Comparison of ENCODE assay signal across 8 cellular contexts in the genomic region with DNA sequence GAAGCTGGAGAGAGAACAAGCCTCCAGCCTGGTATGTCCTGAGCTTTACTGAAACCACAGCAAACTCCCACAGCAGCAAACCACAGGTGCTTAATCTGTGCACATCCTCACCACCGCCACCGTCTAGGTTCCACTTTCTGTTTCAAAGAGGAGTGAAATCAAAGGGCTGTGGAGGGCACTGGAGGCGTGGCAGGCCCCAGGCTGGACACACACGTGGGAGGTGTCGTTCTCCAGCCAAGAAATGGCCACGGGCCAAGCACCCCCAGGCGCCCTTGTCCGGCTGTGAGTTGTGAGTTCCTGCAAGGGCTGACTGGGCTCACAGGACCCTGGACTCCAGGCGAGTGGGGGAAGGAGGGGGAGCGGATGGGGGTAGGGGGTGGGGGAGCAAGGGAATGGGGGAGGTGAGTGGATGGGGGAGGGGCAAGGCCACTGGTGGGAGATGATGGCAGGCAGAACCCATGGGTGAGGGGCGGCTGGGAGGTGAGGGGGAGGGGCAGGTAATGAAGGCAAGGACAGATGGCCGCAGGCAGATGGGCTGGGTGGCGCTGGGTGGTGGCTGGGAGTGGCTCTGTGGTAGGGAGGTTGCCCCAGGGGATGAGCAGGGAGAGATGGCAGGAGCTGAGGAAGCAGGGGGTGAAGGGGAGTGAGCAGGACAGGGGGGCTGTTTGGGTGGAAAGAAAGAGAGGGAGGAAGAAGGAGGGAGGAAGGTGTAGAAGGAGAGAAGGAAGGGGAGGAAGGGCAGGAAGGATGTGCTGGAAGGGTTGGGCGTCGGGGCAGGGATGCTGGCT.
DNase-seq lines count a peak whose midpoint lies in the region; ATAC-seq, FAIRE-seq and TF ChIP-seq lines count a peak whose summit lies in the region.

No MANE protein-coding gene starts in this region.

- no peak for TF ChIP-seq POLR2A in GM12892 (IDR thresholded peaks at IDR 0.05; ENCODE audit: low read depth, low read length)

- H3K79me2 ChIP-seq in smooth muscle cell (ENCODE audit: low read depth): peaks cover 45% of the 10 kb centered on the region

- H3F3A ChIP-seq in smooth muscle cell (ENCODE audit: low read depth): no peaks in the 10 kb centered on the region

- peaks cover 99% of the 10 kb centered on the region for H4K20me1 ChIP-seq in smooth muscle cell (ENCODE audit: low read depth)

- FAIRE-seq in GM12892 (lab: Jason Lieb, UNC): peak; percentile 96

- H3K9me3 ChIP-seq in WERI-Rb-1 (ENCODE audit: severe bottlenecking) (no peaks in the 10 kb centered on the region), smooth muscle cell (replicated peaks; ENCODE audit: low read depth) (no peaks in the 10 kb centered on the region)

- peak; percentile 78 for ATAC-seq in GM21529 (IDR thresholded peaks at IDR 0.05; ENCODE audit: unreplicated experiment)

- H3K4me1 ChIP-seq in smooth muscle cell (ENCODE audit: low read depth): peaks cover 6% of the 10 kb centered on the region

- no peak overlapping the region for H3K4me2 ChIP-seq in smooth muscle cell

- peaks cover 92% of the 10 kb centered on the region for H3K36me3 ChIP-seq in WERI-Rb-1
- H3K36me3 ChIP-seq in smooth muscle cell (ENCODE audit: low read depth): peaks cover 4% of the 10 kb centered on the region

- H3K4me3 ChIP-seq in WERI-Rb-1 (ENCODE audit: low read depth, low read length) (no peak overlapping the region), fibroblast of villous mesenchyme (ENCODE audit: low read depth, low read length) (peak overlapping the region; percentile 15), smooth muscle cell (no peak overlapping the region)

- H3K9ac ChIP-seq in smooth muscle cell (ENCODE audit: low read depth): no peak overlapping the region

- WGBS in smooth muscle cell (ENCODE audit: low lambda C conversion rate): 53% methylated on average over 12 of the region's 15 CpGs

- peak overlapping the region; percentile 94 for H3K27ac ChIP-seq in WERI-Rb-1
- peak overlapping the region; percentile 9 for H3K27ac ChIP-seq in smooth muscle cell (ENCODE audit: low read depth)

- no peaks in the 10 kb centered on the region for H3K27me3 ChIP-seq in WERI-Rb-1 (ENCODE audit: insufficient read depth, low read depth, severe bottlenecking)
- H3K27me3 ChIP-seq in smooth muscle cell (ENCODE audit: low read depth): no peaks in the 10 kb centered on the region

- H2AFZ ChIP-seq in smooth muscle cell (ENCODE audit: low read depth): no peak overlapping the region

- TF ChIP-seq CTCF in WERI-Rb-1 (IDR thresholded peaks at IDR 0.05; ENCODE audit: low read depth, low read length) (no peak), fibroblast of villous mesenchyme (IDR thresholded peaks at IDR 0.05; ENCODE audit: insufficient read depth, low read depth, low read length) (no peak), smooth muscle cell (IDR thresholded peaks at IDR 0.05; ENCODE audit: borderline replicate concordance, insufficient read depth, poor library complexity, severe bottlenecking) (no peak)

- peak; percentile 82 for DNase-seq in GM12892 (ENCODE audit: insufficient read length)
- peak; percentile 82 for DNase-seq in HK-2 (ENCODE audit: unreplicated experiment)
- peak; percentile 97 for DNase-seq in WERI-Rb-1
- peak; percentile 95 for DNase-seq in fibroblast of villous mesenchyme (ENCODE audit: low read depth)
- DNase-seq in smooth muscle cell (lab: John Stamatoyannopoulos, UW; ENCODE audit: unreplicated experiment): no peak
- DNase-seq in DMS79 treated with DMSO at 0.1 percent for 48 hours (lab: John Stamatoyannopoulos, UW): no peak
- no peak for DNase-seq in 8988T

Comparison
In these comparisons a context has a peak if more than half of its experiments do, and no peak if none do; other contexts are left out.
1. DNase-seq: peak in GM12892 (single experiment), HK-2 (single experiment), WERI-Rb-1 (single experiment) and fibroblast of villous mesenchyme (single experiment); none in smooth muscle cell (single experiment), DMS79 treated with DMSO at 0.1 percent for 48 hours (single experiment) and 8988T (single experiment).